Comparison of ENCODE assay signal across 9 cellular contexts in the genomic region with DNA sequence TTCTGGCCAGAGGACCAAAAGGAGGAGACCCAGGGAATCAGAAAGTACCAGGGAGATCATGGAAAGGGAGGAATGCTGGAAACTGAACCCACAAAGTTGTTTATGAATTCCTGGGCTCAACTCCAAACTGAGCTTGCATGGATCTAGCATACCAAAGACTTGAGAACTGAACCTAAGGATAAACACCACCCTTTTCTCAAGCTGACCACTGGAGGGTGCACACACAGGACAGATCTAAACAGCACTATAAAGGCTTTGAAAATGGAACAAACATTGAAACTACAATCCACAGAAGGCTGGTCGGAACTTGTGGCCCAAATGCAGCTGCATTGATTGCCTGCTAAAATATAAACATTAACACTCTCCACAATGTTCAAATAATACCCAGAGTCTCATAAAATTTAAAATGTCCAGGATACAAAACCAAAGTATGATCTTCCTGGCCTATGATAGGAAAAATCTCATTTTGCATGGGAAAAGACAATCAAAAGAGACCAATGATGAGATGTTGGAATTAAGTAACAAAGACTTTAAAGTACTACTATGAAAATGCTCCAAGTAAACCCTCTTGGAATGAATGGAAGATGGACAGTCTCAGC. TPM values are rescaled to one million over a fixed set of nuclear protein-coding genes. Genes with fewer than 3 reads are reported as not detected.
A peak's percentile ranks its signal among the peaks of the same experiment; 100 is the strongest.
DNase-seq lines count a peak whose midpoint lies in the region; ATAC-seq and TF ChIP-seq lines count a peak whose summit lies in the region.
"Had no signal": no experiment of that assay in that cellular context is flagged by ENCODE, and none has a peak within 500 bp of the region (broad histone marks: within the 10 kb centered on the region; RNA-seq: fewer than 3 reads in every experiment).

No MANE protein-coding gene starts in this region.

- TF ChIP-seq EP300 in stomach (IDR thresholded peaks at IDR 0.05): no peak

- H3K4me1 Mint-ChIP-seq in activated CD8-positive, alpha-beta T cell treated with anti-CD3 and anti-CD28 coated beads, Interleukin-2, amount 10 ng/mL, durations not matched to agents 7 days and 5 days (ENCODE audit: low read depth): peaks cover 14% of the 10 kb centered on the region

- peak; percentile 60 for ATAC-seq in GM18517 (IDR thresholded peaks at IDR 0.05; ENCODE audit: unreplicated experiment)
- ATAC-seq in activated CD8-positive, alpha-beta T cell treated with anti-CD3 and anti-CD28 coated beads, Interleukin-2, amount 10 ng/mL, durations not matched to agents 7 days and 5 days: peak; percentile 68

- no peak overlapping the region for H3K27ac Mint-ChIP-seq in activated CD8-positive, alpha-beta T cell treated with anti-CD3 and anti-CD28 coated beads, Interleukin-2, amount 10 ng/mL, durations not matched to agents 7 days and 5 days
- H3K27ac Mint-ChIP-seq: IgD-negative memory B cell had no signal

- TF ChIP-seq POLR2A in stomach (IDR thresholded peaks at IDR 0.05) (no peak), lower leg skin (IDR thresholded peaks at IDR 0.05) (no peak)

- DNase-seq in AG10803 (ENCODE audit: low read depth): peak; percentile 99
- DNase-seq in HuH-7.5 (ENCODE audit: low spot score): peak; percentile 35
- peak; percentile 51 for DNase-seq in activated CD8-positive, alpha-beta T cell treated with anti-CD3 and anti-CD28 coated beads, Interleukin-2, amount 10 ng/mL, durations not matched to agents 7 days and 5 days
- DNase-seq in hepatic stellate cell (ENCODE audit: low spot score): peak; percentile 87
- no peak for DNase-seq in stomach
- no peak for DNase-seq in activated T-cell treated with anti-CD3 and anti-CD28 coated beads, Interleukin-2, amount 50 U/mL, for 1 hour
- DNase-seq in lower leg skin (ENCODE audit: low spot score in 2 of 2): no peak

- peak overlapping the region; percentile 62 to 82 (median 69) for H3K27ac ChIP-seq in stomach

- no peaks in the 10 kb centered on the region for H3K27me3 ChIP-seq in stomach

- no peaks in the 10 kb centered on the region for H3K9me3 ChIP-seq in stomach

- intact Hi-C loops in stomach (cut with DNase I; ENCODE audit: low total_unique reads) (loop anchor here (10.0 kb wide), 1 partner anchor 121 kb away; no protein-coding TSS in a partner anchor), lower leg skin (cut with DNase I; ENCODE audit: low total_unique reads) (no loop called here)

- no peaks in the 10 kb centered on the region for H3K36me3 Mint-ChIP-seq in activated CD8-positive, alpha-beta T cell treated with anti-CD3 and anti-CD28 coated beads, Interleukin-2, amount 10 ng/mL, durations not matched to agents 7 days and 5 days (ENCODE audit: low read depth)

- no peaks in the 10 kb centered on the region for H3K36me3 ChIP-seq in stomach

- 11 to 22% (median 13%) methylated on average over 1 of the region's 1 CpG for WGBS in stomach, 5 donors
- WGBS in lower leg skin, 2 donors: 70 to 72% methylated on average over 1 of the region's 1 CpG

- TF ChIP-seq CTCF in AG10803 (conservative IDR thresholded peaks at IDR 0.05; ENCODE audit: low read length) (peak; percentile 86), stomach (IDR thresholded peaks at IDR 0.05) (peak in 5 of 7 experiments; percentile 34 to 47 (median 45)), lower leg skin (IDR thresholded peaks at IDR 0.05) (no peak)

- CTCF ChIA-PET in activated CD8-positive, alpha-beta T cell treated with anti-CD3 and anti-CD28 coated beads, Interleukin-2, amount 10 ng/mL, durations not matched to agents 7 days and 5 days (lab: Charles Lee): interaction anchor here (0.9 to 13.6 kb wide), 15 partner anchors 10 to 485 kb away, joined by 3 to 400 read pairs (median 5); no protein-coding TSS in a partner anchor

- POLR2A ChIA-PET in activated CD8-positive, alpha-beta T cell treated with anti-CD3 and anti-CD28 coated beads, Interleukin-2, amount 10 ng/mL, durations not matched to agents 7 days and 5 days (lab: Charles Lee): interaction anchor here (0.7 to 1.2 kb wide), 2 partner anchors 16 to 51 kb away, joined by 3 read pairs; partner anchors contain the start of gene RAD50

- H3K4me3 Mint-ChIP-seq in activated CD8-positive, alpha-beta T cell treated with anti-CD3 and anti-CD28 coated beads, Interleukin-2, amount 10 ng/mL, durations not matched to agents 7 days and 5 days: no peak overlapping the region
- H3K4me3 Mint-ChIP-seq: IgD-negative memory B cell had no signal

- H3K4me3 ChIP-seq in AG10803 (ENCODE audit: low read length) (no peak overlapping the region), stomach (no peak overlapping the region), lower leg skin (ENCODE audit: low read depth, poor library complexity, severe bottlenecking) (no peak overlapping the region)

- peaks cover 13% of the 10 kb centered on the region for H3K27me3 Mint-ChIP-seq in activated CD8-positive, alpha-beta T cell treated with anti-CD3 and anti-CD28 coated beads, Interleukin-2, amount 10 ng/mL, durations not matched to agents 7 days and 5 days (ENCODE audit: low read depth)
- H3K27me3 Mint-ChIP-seq: IgD-negative memory B cell had no signal

- H3K4me1 ChIP-seq in stomach: peaks cover 35 to 46% (median 43%) of the 10 kb centered on the region in 4 donors

- no peaks in the 10 kb centered on the region for H3K9me3 Mint-ChIP-seq in activated CD8-positive, alpha-beta T cell treated with anti-CD3 and anti-CD28 coated beads, Interleukin-2, amount 10 ng/mL, durations not matched to agents 7 days and 5 days (ENCODE audit: insufficient read depth)
- H3K9me3 Mint-ChIP-seq: IgD-negative memory B cell had no signal

RNA-seq across cellular contexts. Expression of gene IRF1, which starts 15.6 kb away (rescaled TPM):
- total RNA-seq in activated CD8-positive, alpha-beta T cell treated with anti-CD3 and anti-CD28 coated beads, Interleukin-2, amount 10 ng/mL, durations not matched to agents 7 days and 5 days: 100 to 1,000 TPM; 221 to 228 TPM
- total RNA-seq in stomach (100 to 1,000 TPM in 2 of 5 donors, 10 to 100 TPM in 3; 18.0 to 256 (median 91.5) TPM), lower leg skin (10 to 100 TPM in 3 of 4 donors, 1 to 10 TPM in 1; 9.6 to 15.0 (median 14.5) TPM)
- 10 to 100 TPM; 17.1 to 80.2 (median 49.1) TPM for polyA plus RNA-seq in stomach

RNA-seq across cellular contexts. Expression of gene IL5, which starts 37.1 kb away (rescaled TPM):
- total RNA-seq in activated CD8-positive, alpha-beta T cell treated with anti-CD3 and anti-CD28 coated beads, Interleukin-2, amount 10 ng/mL, durations not matched to agents 7 days and 5 days: under 1 TPM in 1 of 2 experiments, not detected in 1; 0.71 TPM
- not detected for total RNA-seq in stomach
- not detected for polyA plus RNA-seq in stomach
- total RNA-seq in lower leg skin: not detected
- polyA plus RNA-seq: IgD-negative memory B cell had no signal

RNA-seq across cellular contexts. Expression of gene RAD50, which starts 50.6 kb away (rescaled TPM):
- total RNA-seq in activated CD8-positive, alpha-beta T cell treated with anti-CD3 and anti-CD28 coated beads, Interleukin-2, amount 10 ng/mL, durations not matched to agents 7 days and 5 days: 10 to 100 TPM; 30.4 to 34.5 TPM
- total RNA-seq in stomach (10 to 100 TPM; 30.9 to 93.2 (median 46.0) TPM), lower leg skin (10 to 100 TPM; 21.7 to 37.1 (median 24.6) TPM)
- 10 to 100 TPM in 1 of 3 donors, 1 to 10 TPM in 2; 5.2 to 12.2 (median 6.6) TPM for polyA plus RNA-seq in stomach

Comparison
In these comparisons a context has a peak if more than half of its experiments do, and no peak if none do; other contexts are left out.
1. DNase-seq: peak in AG10803 (single experiment), HuH-7.5 (single experiment), activated CD8-positive, alpha-beta T cell treated with anti-CD3 and anti-CD28 coated beads, Interleukin-2, amount 10 ng/mL, durations not matched to agents 7 days and 5 days (single experiment) and hepatic stellate cell (single experiment); none in stomach (single experiment), activated T-cell treated with anti-CD3 and anti-CD28 coated beads, Interleukin-2, amount 50 U/mL, for 1 hour (single experiment) and lower leg skin (0 of 2).
2. CTCF ChIP-seq: peak in AG10803 (single experiment) and stomach (5 of 7); none in lower leg skin (0 of 3).